Comparison of ENCODE assay signal across 1 cellular context in genomic region chr6:149563203-149563927, GRCh38.
TF ChIP-seq lines count a peak whose summit lies in the region.

No MANE protein-coding gene starts in this region.

TF ChIP-seq in HEK293, 187 proteins besides CTCF, POLR2A, EP300 and RAD21 (continued from another document):
- no peak for TF ChIP-seq REST (tag by site-specific recombination; IDR thresholded peaks at IDR 0.05)
- no peak for TF ChIP-seq ZEB2 (tag by site-specific recombination; IDR thresholded peaks at IDR 0.05)
- no peak for TF ChIP-seq ZNF830 (tag by site-specific recombination; IDR thresholded peaks at IDR 0.05; ENCODE audit: low read depth)
- no peak for TF ChIP-seq ZNF157 (tag by site-specific recombination; IDR thresholded peaks at IDR 0.05)
- TF ChIP-seq KLF16 (tag by site-specific recombination; IDR thresholded peaks at IDR 0.05) = no peak
- TF ChIP-seq ZNF610 (tag by site-specific recombination; IDR thresholded peaks at IDR 0.05; ENCODE audit: borderline replicate concordance) = no peak
- TF ChIP-seq ZBTB17 (tag by site-specific recombination; IDR thresholded peaks at IDR 0.05) = 0 out of 2 replicates have a peak, but pooled peaks have one; percentile 25
- TF ChIP-seq YY2 (tag by site-specific recombination; IDR thresholded peaks at IDR 0.05) = 0 out of 2 replicates have a peak, but pooled peaks have one; percentile 27
- no peak for TF ChIP-seq ZBTB8A (tag by site-specific recombination; IDR thresholded peaks at IDR 0.05)
- TF ChIP-seq ZSCAN5A (tag by site-specific recombination; IDR thresholded peaks at IDR 0.05) = no peak
- TF ChIP-seq ZNF121 (tag by site-specific recombination; IDR thresholded peaks at IDR 0.05) = no peak
- TF ChIP-seq PBX3 (CRISPR knock-in tag; IDR thresholded peaks at IDR 0.05) = no peak
